9 cellular contexts compared by ENCODE assay signal in genomic region chr1:174153085-174153824, GRCh38. TPM values are rescaled to one million over a fixed set of nuclear protein-coding genes. Genes with fewer than 3 reads are reported as not detected.
DNase-seq lines count a peak whose midpoint lies in the region; ATAC-seq lines count a peak whose summit lies in the region.
"Had no signal": no experiment of that assay in that cellular context is flagged by ENCODE, and none has a peak within 500 bp of the region (broad histone marks: within the 10 kb centered on the region; RNA-seq: fewer than 3 reads in every experiment).

No MANE protein-coding gene starts in this region.

- DNase-seq in EL: peak; percentile 38
- peak; percentile 52 for DNase-seq in RPMI7951 (ENCODE audit: low read depth)
- no peak for DNase-seq in stimulated activated CD4-positive, alpha-beta T cell treated with anti-CD3 and anti-CD28 coated beads, Interleukin-12 subunit alpha, Interleukin-12 subunit beta, amount 100 ng/mL, for 4 hours
- no peak for DNase-seq in retina
- no peak for DNase-seq in DMS153 (lab: John Stamatoyannopoulos, UW)
- DNase-seq in NCI-H510A (lab: John Stamatoyannopoulos, UW): no peak
- DNase-seq: NK-92 treated with Interleukin-12 subunit alpha and Interleukin-12 subunit beta, amount 100 ng/mL, for 24 hours had no signal

- peak; percentile 33 for ATAC-seq in GM21576 (IDR thresholded peaks at IDR 0.05; ENCODE audit: unreplicated experiment)
- peak; percentile 80 for ATAC-seq in esophagus mucosa

RNA-seq across cellular contexts. Expression of gene RABGAP1L, which starts 6.1 kb away (rescaled TPM):
- total RNA-seq in RPMI7951 (2014; rRNA removed; shearing (Covaris generic)): 13.5 and 17.2 TPM in 2 replicates
- total RNA-seq in esophagus mucosa: 25.3 TPM

Comparison
In these comparisons a context has a peak if more than half of its experiments do, and no peak if none do; other contexts are left out.
1. DNase-seq: peak in EL (single experiment) and RPMI7951 (single experiment); none in stimulated activated CD4-positive, alpha-beta T cell treated with anti-CD3 and anti-CD28 coated beads, Interleukin-12 subunit alpha, Interleukin-12 subunit beta, amount 100 ng/mL, for 4 hours (single experiment), retina (single experiment), DMS153 (single experiment) and NCI-H510A (single experiment).